Comparison of ENCODE assay signal across 9 cellular contexts in the genomic region with DNA sequence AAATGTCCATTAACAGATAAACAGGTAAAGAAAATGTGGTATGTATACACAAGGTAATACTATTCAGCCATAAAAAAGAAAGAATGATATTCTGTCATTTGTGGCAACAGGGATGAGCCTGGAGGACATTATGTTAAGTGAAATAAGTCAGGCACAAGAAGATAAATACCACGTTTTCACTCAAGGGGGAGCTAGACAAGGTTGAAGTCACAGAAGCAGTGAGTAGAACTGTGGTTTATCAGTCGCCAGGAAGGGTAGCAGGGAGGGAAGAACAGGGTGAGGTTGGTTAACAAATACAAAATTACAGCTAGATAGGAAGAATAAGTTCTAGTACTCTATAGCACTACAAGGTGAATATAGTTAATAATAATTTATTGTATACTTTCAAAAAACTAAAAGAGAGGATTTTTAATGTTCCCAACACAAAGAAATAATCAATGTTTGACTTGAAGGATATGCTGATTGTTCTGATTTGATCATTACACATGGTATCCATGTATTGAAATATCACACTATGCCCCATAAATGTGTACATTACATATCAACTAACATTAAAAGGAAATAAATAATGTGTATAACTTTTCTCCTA. TPM values are rescaled to one million over a fixed set of nuclear protein-coding genes. Genes with fewer than 3 reads are reported as not detected.
DNase-seq lines count a peak whose midpoint lies in the region; ATAC-seq and TF ChIP-seq lines count a peak whose summit lies in the region.
"Had no signal": no experiment of that assay in that cellular context is flagged by ENCODE, and none has a peak within 500 bp of the region (broad histone marks: within the 10 kb centered on the region; RNA-seq: fewer than 3 reads in every experiment).

No MANE protein-coding gene starts in this region.

- CTCF ChIA-PET in activated B cell treated with CpG ODN at 0.5 μM for 24 hours (lab: Charles Lee) = interaction anchor here (0.6 to 4.8 kb wide), 19 partner anchors 9 to 389 kb away, joined by 3 to 95 read pairs (median 4); a partner anchor contains a TSS

- H3K36me3 Mint-ChIP-seq in HFFc6 (ENCODE audit: low read depth) (no peaks in the 10 kb centered on the region; the same call in 1 of the 2 replicates), activated B cell treated with CpG ODN at 0.5 μM for 24 hours (ENCODE audit: low read depth) (peaks cover 30% of the 10 kb centered on the region)

- TF ChIP-seq CTCF in HFFc6 (IDR thresholded peaks at IDR 0.05) = peak; percentile 82
- peak; percentile 72 for TF ChIP-seq CTCF in activated B cell treated with CpG ODN at 0.5 μM for 24 hours (IDR thresholded peaks at IDR 0.05)
- TF ChIP-seq CTCF in testis (IDR thresholded peaks at IDR 0.05) = peak; percentile 30 to 62 (median 34)

- H3K4me3 ChIP-seq in iPS DF 6.9 (ENCODE audit: low read length) = no peak overlapping the region
- H3K4me3 ChIP-seq in testis = no peak overlapping the region
- H3K4me3 ChIP-seq: SJSA1 had no signal

- no peaks in the 10 kb centered on the region for H3K27me3 ChIP-seq in iPS DF 6.9 (ENCODE audit: control insufficient read depth, insufficient read depth, low read length)
- H3K27me3 ChIP-seq in testis = no peaks in the 10 kb centered on the region
- H3K27me3 ChIP-seq: SJSA1 had no signal

- H3K27ac ChIP-seq in iPS DF 6.9 (ENCODE audit: low read length) (no peak overlapping the region), testis (no peak overlapping the region)
- H3K27ac ChIP-seq: SJSA1 had no signal

- POLR2A ChIA-PET in activated B cell treated with CpG ODN at 0.5 μM for 24 hours (lab: Charles Lee) = interaction anchor here (0.6 to 1.1 kb wide), 4 partner anchors 21 to 371 kb away, joined by 3 to 5 read pairs (median 4); a partner anchor contains a TSS

- no peak overlapping the region for H3K4me3 Mint-ChIP-seq in HFFc6
- H3K4me3 Mint-ChIP-seq in activated B cell treated with CpG ODN at 0.5 μM for 24 hours = no peak overlapping the region

- H3K27ac Mint-ChIP-seq in HFFc6 = no peak overlapping the region
- H3K27ac Mint-ChIP-seq in activated B cell treated with CpG ODN at 0.5 μM for 24 hours = no peak overlapping the region

- H3K9me3 ChIP-seq in iPS DF 6.9 (ENCODE audit: control insufficient read depth, insufficient read depth, low read length) = no peaks in the 10 kb centered on the region
- no peaks in the 10 kb centered on the region for H3K9me3 ChIP-seq in testis
- H3K9me3 ChIP-seq: SJSA1 had no signal

- TF ChIP-seq POLR2A in testis (IDR thresholded peaks at IDR 0.05) = no peak

- ATAC-seq in activated B cell treated with CpG ODN at 0.5 μM for 24 hours (ENCODE audit: low read depth) = peak; percentile 88

- H3K4me1 ChIP-seq in iPS DF 6.9 (ENCODE audit: control insufficient read depth, insufficient read depth, low read length) = no peaks in the 10 kb centered on the region
- no peaks in the 10 kb centered on the region for H3K4me1 ChIP-seq in testis
- H3K4me1 ChIP-seq: SJSA1 had no signal

- intact Hi-C loops in activated B cell treated with CpG ODN at 0.5 μM for 24 hours (cut with micrococcal nuclease) = loop anchor here (1.0 to 5.0 kb wide), 8 partner anchors 21 to 389 kb away; a partner anchor contains a TSS
- intact Hi-C loops in testis (cut with DNase I; ENCODE audit: low total_unique reads) = no loop called here

- no CpG with 5 or more reads among the region's 2 CpGs for WGBS in iPS DF 6.9 (ENCODE audit: insufficient coverage, insufficient read length)
- 26 to 41% methylated on average over 2 of the region's 2 CpGs for WGBS in testis, 2 donors

- H3K9me3 Mint-ChIP-seq in HFFc6 (no peaks in the 10 kb centered on the region), activated B cell treated with CpG ODN at 0.5 μM for 24 hours (no peaks in the 10 kb centered on the region)

- H3K36me3 ChIP-seq in iPS DF 6.9 (ENCODE audit: control insufficient read depth, insufficient read depth, low read length) (no peaks in the 10 kb centered on the region), testis (ENCODE audit: low read depth, missing control alignments) (no peaks in the 10 kb centered on the region)
- H3K36me3 ChIP-seq: SJSA1 had no signal

- no peaks in the 10 kb centered on the region for H3K4me1 Mint-ChIP-seq in HFFc6 (ENCODE audit: low read depth)
- H3K4me1 Mint-ChIP-seq in activated B cell treated with CpG ODN at 0.5 μM for 24 hours = peaks cover 51% of the 10 kb centered on the region

- H3K27me3 Mint-ChIP-seq in HFFc6 (ENCODE audit: insufficient read depth) = no peaks in the 10 kb centered on the region
- no peaks in the 10 kb centered on the region for H3K27me3 Mint-ChIP-seq in activated B cell treated with CpG ODN at 0.5 μM for 24 hours

- DNase-seq in AG08395 (ENCODE audit: low spot score) = peak; percentile 60
- DNase-seq in ELF-1 (ENCODE audit: low read depth, low spot score) = peak; percentile 28
- DNase-seq in HFFc6 = peak; percentile 70
- peak; percentile 27 for DNase-seq in NCI-H1436 treated with DMSO at 0.1 percent for 48 hours (lab: John Stamatoyannopoulos, UW)
- DNase-seq in activated B cell treated with CpG ODN at 0.5 μM for 24 hours = no peak
- DNase-seq in iPS DF 6.9 (ENCODE audit: low read depth, low spot score) = peak; percentile 64
- DNase-seq in testis = no peak
- DNase-seq in stimulated activated naive CD4-positive, alpha-beta T cell treated with Interleukin-2 at 50 U/mL for 16 hours (lab: John Stamatoyannopoulos, UW) = no peak

RNA-seq across cellular contexts. Expression of a gene that starts 21.1 kb away (rescaled TPM):
- total RNA-seq in HFFc6 (2021; fragmentation: NEBNext Ultra II Directional; extraction: Animal tissue kit (Norgen Biotek cat#: 25700)) = 1 to 10 TPM; 5.7 to 8.9 (median 8.0) TPM
- 9.9 and 11.2 TPM in 2 replicates for total RNA-seq in activated B cell treated with CpG ODN at 0.5 μM for 24 hours
- 1 to 10 TPM; 9.8 to 9.9 TPM for total RNA-seq in testis
- polyA plus RNA-seq in testis (ENCODE audit: insufficient read depth, low read depth, low replicate concordance) = 9.9 TPM

RNA-seq across cellular contexts. Expression of a gene that starts 21.2 kb away (rescaled TPM):
- 10 to 100 TPM in 3 of 6 experiments, 1 to 10 TPM in 3; 8.8 to 12.4 (median 10.1) TPM for total RNA-seq in HFFc6 (2021; fragmentation: NEBNext Ultra II Directional; extraction: Animal tissue kit (Norgen Biotek cat#: 25700))
- total RNA-seq in activated B cell treated with CpG ODN at 0.5 μM for 24 hours = 28.4 and 31.1 TPM in 2 replicates
- total RNA-seq in testis = 1 to 10 TPM; 9.1 to 9.2 TPM
- 13.3 TPM for polyA plus RNA-seq in testis (ENCODE audit: insufficient read depth, low read depth, low replicate concordance)

Comparison
In these comparisons a context has a peak if more than half of its experiments do, and no peak if none do; other contexts are left out.
1. DNase-seq: peak in AG08395 (single experiment), ELF-1 (single experiment), HFFc6 (single experiment), NCI-H1436 treated with DMSO at 0.1 percent for 48 hours (single experiment) and iPS DF 6.9 (single experiment); none in activated B cell treated with CpG ODN at 0.5 μM for 24 hours (single experiment), testis (single experiment) and stimulated activated naive CD4-positive, alpha-beta T cell treated with Interleukin-2 at 50 U/mL for 16 hours (single experiment).
2. Peak in every context shown above with its lines, with median percentiles within 50 percentile points of each other: CTCF ChIP-seq.